28 cellular contexts compared by ENCODE assay signal in the genomic region with DNA sequence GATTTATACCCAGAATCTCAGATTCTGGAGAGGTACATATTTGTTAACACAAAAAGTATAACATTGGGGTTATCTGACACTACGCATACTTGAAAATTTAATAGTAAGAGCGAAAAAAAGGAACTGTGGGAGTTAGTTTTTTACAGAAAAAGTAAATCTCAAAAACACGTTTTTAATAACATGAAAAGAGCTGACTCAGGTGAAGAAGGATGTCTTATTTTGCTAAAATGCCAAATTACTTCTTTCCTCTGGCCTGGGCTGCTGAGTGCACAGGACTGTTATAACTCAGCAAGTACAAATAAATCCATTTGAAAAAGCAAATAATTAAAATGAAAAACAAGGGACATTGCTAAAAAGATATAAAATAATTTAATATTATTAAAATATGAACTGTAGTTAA.
"Had no signal": no experiment of that assay in that cellular context is flagged by ENCODE, and none has a peak within 500 bp of the region (broad histone marks: within the 10 kb centered on the region; RNA-seq: fewer than 3 reads in every experiment).

No MANE protein-coding gene starts in this region.

- H2AFZ ChIP-seq: hepatocyte had no signal

- H3K4me3 ChIP-seq: colonic mucosa, coronary artery, dorsolateral prefrontal cortex, esophagus muscularis mucosa, esophagus squamous epithelium, gastrocnemius medialis, gastroesophageal sphincter, heart left ventricle, heart right ventricle, hepatocyte had no signal

- H3K27ac ChIP-seq: colonic mucosa, coronary artery, dorsolateral prefrontal cortex, epithelial cell of prostate, esophagus muscularis mucosa, esophagus squamous epithelium, foreskin keratinocyte, gastrocnemius medialis, gastroesophageal sphincter, heart left ventricle, heart right ventricle, hepatocyte had no signal

- H3K4me1 ChIP-seq: colonic mucosa, esophagus muscularis mucosa, esophagus squamous epithelium, foreskin keratinocyte, gastrocnemius medialis, gastroesophageal sphincter, heart left ventricle, heart right ventricle had no signal

- H3K27me3 ChIP-seq: colonic mucosa, dorsolateral prefrontal cortex, esophagus muscularis mucosa, esophagus squamous epithelium, foreskin keratinocyte, gastrocnemius medialis, gastroesophageal sphincter, heart left ventricle, heart right ventricle, hepatocyte had no signal

- FAIRE-seq: endometrium, endothelial cell of umbilical vein, frontal cortex had no signal

- ATAC-seq: effector memory CD8-positive, alpha-beta T cell; esophagus mucosa; foreskin keratinocyte; gastrocnemius medialis; gastroesophageal sphincter; heart left ventricle; heart right ventricle had no signal

- H3K79me2 ChIP-seq: hepatocyte had no signal

- H3K36me3 ChIP-seq: colonic mucosa, esophagus muscularis mucosa, esophagus squamous epithelium, gastrocnemius medialis, gastroesophageal sphincter, heart left ventricle, heart right ventricle had no signal

- H3K4me2 ChIP-seq: hepatocyte had no signal

- H3K9me3 ChIP-seq: colonic mucosa, esophagus muscularis mucosa, esophagus squamous epithelium, gastrocnemius medialis, gastroesophageal sphincter had no signal

- DNase-seq: colonic mucosa; cortex of kidney; dermis blood vessel endothelial cell; dorsolateral prefrontal cortex; effector CD4-positive, alpha-beta T cell; effector CD8-positive, alpha-beta T cell; effector memory CD4-positive, alpha-beta T cell; effector memory CD8-positive, alpha-beta T cell; endodermal cell; erythroblast; esophagus squamous epithelium; foreskin fibroblast; foreskin keratinocyte; foreskin melanocyte; gastrocnemius medialis; glutamatergic neuron; head of caudate nucleus; heart left ventricle; heart right ventricle had no signal
